ENCODE assay signal across 11 cellular contexts in the genomic region with DNA sequence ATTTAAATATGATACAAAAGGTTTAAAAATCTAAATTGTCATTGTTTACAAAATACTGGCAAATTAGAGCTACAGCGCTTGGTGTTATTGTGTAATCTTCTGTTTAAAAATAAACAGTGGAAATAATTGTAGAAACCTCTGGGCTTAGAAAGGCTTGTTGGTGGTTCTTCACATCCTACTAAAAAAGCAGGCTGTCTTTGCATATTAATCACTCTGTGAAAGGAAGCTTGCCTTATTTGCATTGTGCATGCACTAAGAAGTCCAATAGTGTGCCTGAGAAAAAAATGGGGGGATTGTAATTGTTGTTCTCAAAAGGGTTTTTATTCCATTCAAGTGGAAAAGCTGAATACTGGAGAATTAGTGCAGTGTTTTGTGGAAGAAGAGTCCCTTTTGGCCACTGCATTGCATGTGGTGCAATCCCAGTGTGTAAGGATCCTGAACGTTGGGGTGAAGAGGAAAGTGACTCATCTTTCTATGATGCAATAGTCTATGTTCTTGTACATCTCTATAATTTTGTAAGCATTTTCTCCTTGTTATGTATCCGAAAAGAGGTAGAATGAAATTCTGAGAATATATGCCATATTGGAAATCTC. TPM values are rescaled to one million over a fixed set of nuclear protein-coding genes. Genes with fewer than 3 reads are reported as not detected.
DNase-seq lines count a peak whose midpoint lies in the region; ATAC-seq and TF ChIP-seq lines count a peak whose summit lies in the region.
"Had no signal": no experiment of that assay in that cellular context is flagged by ENCODE, and none has a peak within 500 bp of the region (broad histone marks: within the 10 kb centered on the region; RNA-seq: fewer than 3 reads in every experiment).

No MANE protein-coding gene starts in this region.

- no peak for ATAC-seq in CD8-positive, alpha-beta T cell
- ATAC-seq in HG02970 (IDR thresholded peaks at IDR 0.05; ENCODE audit: low FRiP score, unreplicated experiment), result no peak

- H3K36me3 Mint-ChIP-seq in neural crest cell (ENCODE audit: low read depth), result no peaks in the 10 kb centered on the region
- H3K36me3 Mint-ChIP-seq in CD8-positive, alpha-beta T cell, result no peaks in the 10 kb centered on the region

- peaks cover 17% of the 10 kb centered on the region for H3K4me1 Mint-ChIP-seq in neural crest cell
- no peaks in the 10 kb centered on the region for H3K4me1 Mint-ChIP-seq in CD8-positive, alpha-beta T cell (ENCODE audit: low read depth)

- no peaks in the 10 kb centered on the region for H3K9me3 ChIP-seq in CD8-positive, alpha-beta T cell (ENCODE audit: low read length)
- H3K9me3 ChIP-seq: heart right ventricle, prostate gland had no signal

- no peaks in the 10 kb centered on the region for H3K9me3 Mint-ChIP-seq in neural crest cell
- peaks cover 2% of the 10 kb centered on the region for H3K9me3 Mint-ChIP-seq in CD8-positive, alpha-beta T cell

- POLR2A ChIA-PET in CD8-positive, alpha-beta T cell (lab: Charles Lee), result interaction anchor here (0.6 to 1.0 kb wide), 2 partner anchors 9 to 141 kb away, joined by 3 read pairs; no protein-coding TSS in a partner anchor

- H3K27ac ChIP-seq in dorsolateral prefrontal cortex, result peak overlapping the region in 57 of 59 donors; percentile 1 to 85 (median 65)
- no peak overlapping the region for H3K27ac ChIP-seq in CD8-positive, alpha-beta T cell (ENCODE audit: low read depth, low read length)
- H3K27ac ChIP-seq: heart right ventricle, prostate gland had no signal

- H3K4me1 ChIP-seq in CD8-positive, alpha-beta T cell (ENCODE audit: insufficient read depth, low read length), result no peaks in the 10 kb centered on the region
- H3K4me1 ChIP-seq: prostate gland had no signal

- no peaks in the 10 kb centered on the region for H3K27me3 ChIP-seq in dorsolateral prefrontal cortex
- H3K27me3 ChIP-seq in CD8-positive, alpha-beta T cell (ENCODE audit: insufficient read depth, low read length), result no peaks in the 10 kb centered on the region
- H3K27me3 ChIP-seq: heart right ventricle had no signal

- DNase-seq in EH (ENCODE audit: low read depth) (peak; percentile 22), NCI-H460 (ENCODE audit: extremely low read depth, low read depth) (peak; percentile 41), dorsolateral prefrontal cortex (peak in 4 of 10 donors; percentile 21 to 40 (median 34)), neural crest cell (ENCODE audit: low read depth, low spot score) (no peak), cerebellar nuclear complex (lab: John Stamatoyannopoulos, UW) (no peak), HUDEP-2 (lab: John Stamatoyannopoulos, UW; ENCODE audit: unreplicated experiment in 76 of 76) (no peak)
- no peak for DNase-seq in CD8-positive, alpha-beta T cell
- DNase-seq: heart right ventricle, T-helper 2 cell had no signal

- intact Hi-C loops in dorsolateral prefrontal cortex (cut with DNase I), result loop anchor here in 1 of 2 donors (2.0 kb wide), 1 partner anchor 185 kb away; no protein-coding TSS in a partner anchor
- intact Hi-C loops in CD8-positive, alpha-beta T cell (cut with DNase I, micrococcal nuclease), result no loop called here

- TF ChIP-seq CTCF in dorsolateral prefrontal cortex (IDR thresholded peaks at IDR 0.05 in 54 of 56, conservative IDR thresholded peaks at IDR 0.05 in 2 of 56; ENCODE audit: low read depth in 1 of 56, partially characterized antibody in 56 of 56), result peak in 18 of 56 donors; percentile 3 to 46 (median 16)
- TF ChIP-seq CTCF in neural crest cell (conservative IDR thresholded peaks at IDR 0.05), result no peak
- TF ChIP-seq CTCF in CD8-positive, alpha-beta T cell (IDR thresholded peaks at IDR 0.05), result no peak

- peak overlapping the region; percentile 0 for H3K4me3 Mint-ChIP-seq in neural crest cell
- H3K4me3 Mint-ChIP-seq in CD8-positive, alpha-beta T cell, result no peak overlapping the region

- CTCF ChIA-PET in CD8-positive, alpha-beta T cell (lab: Charles Lee), result no interaction called here

- H3K36me3 ChIP-seq in CD8-positive, alpha-beta T cell (ENCODE audit: insufficient read depth, low read length), result no peaks in the 10 kb centered on the region
- H3K36me3 ChIP-seq: heart right ventricle, prostate gland had no signal

- peak overlapping the region; percentile 12 for H3K27ac Mint-ChIP-seq in neural crest cell (ENCODE audit: unreplicated experiment)
- H3K27ac Mint-ChIP-seq in CD8-positive, alpha-beta T cell, result no peak overlapping the region

- H3K4me3 ChIP-seq in dorsolateral prefrontal cortex, result peak overlapping the region in 9 of 59 donors; percentile 1 to 29 (median 19)
- H3K4me3 ChIP-seq in CD8-positive, alpha-beta T cell (ENCODE audit: low read depth, low read length), result no peak overlapping the region
- H3K4me3 ChIP-seq: heart right ventricle, prostate gland had no signal

- H3K27me3 Mint-ChIP-seq in neural crest cell (ENCODE audit: low read depth), result no peaks in the 10 kb centered on the region
- peaks cover 2% of the 10 kb centered on the region for H3K27me3 Mint-ChIP-seq in CD8-positive, alpha-beta T cell (ENCODE audit: low read depth)

RNA-seq across cellular contexts. Expression of a gene that starts 16.5 kb away (rescaled TPM):
- total RNA-seq in NCI-H460 (2014; rRNA removed; shearing (Covaris generic)), result 17.8 and 19.8 TPM in 2 replicates
- 6.7 and 9.0 TPM in 2 replicates for polyA plus RNA-seq in NCI-H460 (2014; cell fraction: nucleus; rRNA removed)
- total RNA-seq in dorsolateral prefrontal cortex (100 to 1,000 TPM; 340 to 857 (median 568) TPM), neural crest cell (76.7 and 85.2 TPM in 2 replicates)
- under 1 TPM; 0.47 to 0.98 TPM for total RNA-seq in CD8-positive, alpha-beta T cell

Comparison
In these comparisons a context has a peak if more than half of its experiments do, and no peak if none do; other contexts are left out.
1. DNase-seq: peak in EH (single experiment) and NCI-H460 (single experiment); none in neural crest cell (single experiment), CD8-positive, alpha-beta T cell (0 of 7), cerebellar nuclear complex (0 of 2) and HUDEP-2 (0 of 76).